In the genomic region with DNA sequence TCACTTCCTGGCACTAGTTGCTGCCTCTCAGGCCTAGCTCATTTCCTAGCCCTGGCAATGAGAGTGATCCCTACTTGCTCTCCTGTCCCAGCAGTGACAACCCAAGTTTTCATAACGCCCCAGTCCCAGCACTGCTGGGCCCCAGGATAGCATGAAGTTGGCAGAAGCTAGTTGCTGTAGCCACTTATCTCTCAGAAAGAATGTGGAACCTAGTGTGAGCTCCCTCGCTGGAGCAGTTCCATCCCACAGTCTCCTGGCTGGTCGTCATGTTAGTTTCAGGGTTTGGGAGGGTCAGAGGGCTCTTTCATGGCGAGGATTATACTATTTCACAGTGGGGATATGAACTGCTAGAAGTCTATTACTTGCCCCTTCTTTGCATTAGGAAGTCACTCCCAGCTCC, we compare ENCODE assay signal across 25 cellular contexts. TPM values are rescaled to one million over a fixed set of nuclear protein-coding genes. Genes with fewer than 3 reads are reported as not detected.
"Had no signal": no experiment of that assay in that cellular context is flagged by ENCODE, and none has a peak within 500 bp of the region (broad histone marks: within the 10 kb centered on the region; RNA-seq: fewer than 3 reads in every experiment).

No MANE protein-coding gene starts in this region.

- H3K36me3 ChIP-seq: breast epithelium, left ventricle myocardium inferior, right atrium auricular region, suprapubic skin had no signal

- H3K27ac Mint-ChIP-seq: activated CD8-positive, alpha-beta T cell treated with anti-CD3 and anti-CD28 coated beads, Interleukin-2, amount 10 ng/mL, durations not matched to agents 7 days and 5 days; activated naive CD4-positive, alpha-beta T cell treated with anti-CD3 and anti-CD28 coated beads, Interleukin-2, amount 50 U/mL, for 72 hours; memory B cell; nephron; progenitor cell of endocrine pancreas; stimulated activated naive CD8-positive, alpha-beta T cell treated with anti-CD3 and anti-CD28 coated beads, Interleukin-15, Interleukin-2, amounts not matched to agents 100 ng/mL and 50 ng/mL, for 24 hours; WTC11 had no signal

- H3K9me3 ChIP-seq: suprapubic skin had no signal

- H3K4me3 Mint-ChIP-seq: activated CD8-positive, alpha-beta T cell treated with anti-CD3 and anti-CD28 coated beads, Interleukin-2, amount 10 ng/mL, durations not matched to agents 7 days and 5 days; memory B cell; nephron; stimulated activated naive CD8-positive, alpha-beta T cell treated with anti-CD3 and anti-CD28 coated beads, Interleukin-15, Interleukin-2, amounts not matched to agents 100 ng/mL and 50 ng/mL, for 24 hours; WTC11 had no signal

- H3K27ac ChIP-seq: breast epithelium, epithelial cell of prostate, left ventricle myocardium inferior, right atrium auricular region, skin epidermis, suprapubic skin had no signal

- DNase-seq: activated CD4-positive, alpha-beta T cell treated with anti-CD3 and anti-CD28 coated beads for 48 hours; activated CD8-positive, alpha-beta memory T cell treated with anti-CD3 and anti-CD28 coated beads, Interleukin-2, amount 50 U/mL, for 4 hours; activated CD8-positive, alpha-beta T cell treated with anti-CD3 and anti-CD28 coated beads, Interleukin-2, amount 10 ng/mL, durations not matched to agents 7 days and 5 days; activated effector memory CD4-positive, alpha-beta T cell treated with anti-CD3 and anti-CD28 coated beads, Interleukin-2, amount 50 U/mL, for 16 hours; activated T-cell treated with anti-CD3 and anti-CD28 coated beads, Interleukin-2, amount 50 U/mL, for 48 hours; amniotic stem cell; hypothalamus; left ventricle myocardium inferior; nucleus accumbens; trophoblast cell had no signal

- ATAC-seq: activated CD8-positive, alpha-beta T cell treated with anti-CD3 and anti-CD28 coated beads, Interleukin-2, amount 10 ng/mL, durations not matched to agents 7 days and 5 days; activated naive CD4-positive, alpha-beta T cell treated with anti-CD3 and anti-CD28 coated beads, Interleukin-2, amount 50 U/mL, for 72 hours; WTC11 had no signal

- H3K4me3 ChIP-seq: breast epithelium, left ventricle myocardium inferior, right atrium auricular region, skin epidermis, suprapubic skin had no signal

- H3K27me3 ChIP-seq: breast epithelium, right atrium auricular region had no signal

- H3K4me1 Mint-ChIP-seq: memory B cell, nephron had no signal

- H3K4me1 ChIP-seq: breast epithelium, left ventricle myocardium inferior, suprapubic skin had no signal

RNA-seq across cellular contexts. Expression of gene PF4, which starts 5.1 kb away (rescaled TPM):
- total RNA-seq: activated CD8-positive, alpha-beta T cell treated with anti-CD3 and anti-CD28 coated beads, Interleukin-2, amount 10 ng/mL, durations not matched to agents 7 days and 5 days; activated naive CD4-positive, alpha-beta T cell treated with anti-CD3 and anti-CD28 coated beads, Interleukin-2, amount 50 U/mL, for 72 hours; breast epithelium; dermis microvascular lymphatic vessel endothelial cell; kidney epithelial cell; suprapubic skin; T-helper 2 cell treated with Interferon-gamma antibody and Interleukin-4, amounts not matched to agents 100 ng/mL and 5 ng/mL, for 36 hours had no signal

RNA-seq across cellular contexts. Expression of gene PPBP, which starts 11.3 kb away (rescaled TPM):
- total RNA-seq: activated CD8-positive, alpha-beta T cell treated with anti-CD3 and anti-CD28 coated beads, Interleukin-2, amount 10 ng/mL, durations not matched to agents 7 days and 5 days; activated naive CD4-positive, alpha-beta T cell treated with anti-CD3 and anti-CD28 coated beads, Interleukin-2, amount 50 U/mL, for 72 hours; dermis microvascular lymphatic vessel endothelial cell; kidney epithelial cell; progenitor cell of endocrine pancreas; suprapubic skin; T-helper 2 cell treated with Interferon-gamma antibody and Interleukin-4, amounts not matched to agents 100 ng/mL and 5 ng/mL, for 36 hours; WTC11 had no signal

RNA-seq across cellular contexts. Expression of gene CXCL5, which starts 21.8 kb away (rescaled TPM):
- total RNA-seq: activated CD8-positive, alpha-beta T cell treated with anti-CD3 and anti-CD28 coated beads, Interleukin-2, amount 10 ng/mL, durations not matched to agents 7 days and 5 days; activated naive CD4-positive, alpha-beta T cell treated with anti-CD3 and anti-CD28 coated beads, Interleukin-2, amount 50 U/mL, for 72 hours; cerebellum; left ventricle myocardium inferior; right atrium auricular region; suprapubic skin; T-helper 2 cell treated with Interferon-gamma antibody and Interleukin-4, amounts not matched to agents 100 ng/mL and 5 ng/mL, for 36 hours had no signal
